ENCODE assay signal across 19 cellular contexts in genomic region chr7:85480666-85481065, GRCh38.
DNase-seq lines count a peak whose midpoint lies in the region; ATAC-seq and TF ChIP-seq lines count a peak whose summit lies in the region.
"Had no signal": no experiment of that assay in that cellular context is flagged by ENCODE, and none has a peak within 500 bp of the region (broad histone marks: within the 10 kb centered on the region; RNA-seq: fewer than 3 reads in every experiment).

No MANE protein-coding gene starts in this region.

- no peaks in the 10 kb centered on the region for H3K9me3 ChIP-seq in GM23248 (ENCODE audit: low read depth)
- H3K9me3 ChIP-seq in mesenchymal stem cell (ENCODE audit: control insufficient read depth, low read length): no peaks in the 10 kb centered on the region

- no peak overlapping the region for H3K4me3 ChIP-seq in GM23248
- H3K4me3 ChIP-seq in mesenchymal stem cell (ENCODE audit: insufficient read depth in 1 of 2, low read depth in 1 of 2, low read length in 2 of 2): no peak overlapping the region

- H4K91ac ChIP-seq in mesenchymal stem cell (ENCODE audit: low read length): no peak overlapping the region

- H3K4me2 ChIP-seq in GM23248 (ENCODE audit: unreplicated experiment): peak overlapping the region; percentile 32
- H3K4me2 ChIP-seq in mesenchymal stem cell (ENCODE audit: low read length, poor library complexity, severe bottlenecking): no peak overlapping the region

- H2AK5ac ChIP-seq in mesenchymal stem cell (ENCODE audit: low read length, severe bottlenecking): no peak overlapping the region

- H3K27me3 ChIP-seq in GM23248 (replicated peaks; ENCODE audit: insufficient read depth): no peaks in the 10 kb centered on the region
- H3K27me3 ChIP-seq in mesenchymal stem cell (ENCODE audit: control insufficient read depth in 1 of 2, insufficient read depth in 1 of 2, low read length in 2 of 2): no peaks in the 10 kb centered on the region

- 19 to 26% methylated on average over 1 of the region's 1 CpG for WGBS in GM23248 (ENCODE audit: low coverage in 1 of 2, low lambda C conversion rate in 2 of 2, missing lambda C conversion rate in 2 of 2), 2 experiments
- 100% methylated on average over 1 of the region's 1 CpG for WGBS in mesenchymal stem cell

- H3K14ac ChIP-seq in mesenchymal stem cell (ENCODE audit: low read length in 2 of 2): no peak overlapping the region

- no peak overlapping the region for H2AFZ ChIP-seq in GM23248
- H2AFZ ChIP-seq in mesenchymal stem cell (ENCODE audit: low read depth, low read length): no peak overlapping the region

- H2BK5ac ChIP-seq in mesenchymal stem cell (ENCODE audit: low read depth, low read length, poor library complexity, severe bottlenecking): no peak overlapping the region

- H2BK15ac ChIP-seq in mesenchymal stem cell (ENCODE audit: low read depth, poor library complexity, severe bottlenecking): no peak overlapping the region

- H4K8ac ChIP-seq in mesenchymal stem cell (ENCODE audit: low read length): no peak overlapping the region

- no peak overlapping the region for H3K4ac ChIP-seq in mesenchymal stem cell (ENCODE audit: low read depth in 1 of 2, low read length in 2 of 2)

- H2BK120ac ChIP-seq in mesenchymal stem cell (ENCODE audit: low read depth, low read length): no peak overlapping the region

- H3K4me1 ChIP-seq in GM23248 (ENCODE audit: insufficient read depth) (peaks cover 28% of the 10 kb centered on the region), mesenchymal stem cell (ENCODE audit: control insufficient read depth, insufficient read depth, low read depth, low read length) (no peaks in the 10 kb centered on the region)

- ATAC-seq in SK-N-SH treated with all-trans-retinoic acid at 6 μM for 48 hours: peak; percentile 38
- ATAC-seq: HCT116 had no signal

- DNase-seq in NCI-H748 (lab: John Stamatoyannopoulos, UW; ENCODE audit: unreplicated experiment) (peak; percentile 11), NCI-H748 treated with DMSO at 0.1 percent for 48 hours (lab: John Stamatoyannopoulos, UW) (no peak), GM23248 (no peak), mesenchymal stem cell (no peak), NCI-H226 (no peak), OCI-M1 (lab: John Stamatoyannopoulos, UW) (no peak)
- DNase-seq: 8988T; C1 segment of cervical spinal cord; CD4-positive, CD25-positive, alpha-beta regulatory T cell; CD8-positive, alpha-beta memory T cell; COR-L47; DMS 273 treated with DMSO at 0.1 percent for 48 hours; DMS53; DND-41; GOT3; H7 had no signal

- H3F3A ChIP-seq in GM23248 (ENCODE audit: insufficient read depth): peaks cover 17% of the 10 kb centered on the region; the same call in 1 of the 2 replicates

- no peak overlapping the region for H2BK12ac ChIP-seq in mesenchymal stem cell (ENCODE audit: low read length in 2 of 2)

- no peaks in the 10 kb centered on the region for H3K79me1 ChIP-seq in mesenchymal stem cell (replicated peaks; ENCODE audit: low read length, poor library complexity, severe bottlenecking)

- H3K36me3 ChIP-seq in GM23248 (ENCODE audit: low read depth) (no peaks in the 10 kb centered on the region), mesenchymal stem cell (ENCODE audit: control insufficient read depth in 1 of 2, insufficient read depth in 2 of 2, low read depth in 1 of 2, low read length in 2 of 2) (no peaks in the 10 kb centered on the region)

- no peak overlapping the region for H3K18ac ChIP-seq in mesenchymal stem cell (ENCODE audit: low read depth in 1 of 2, low read length in 2 of 2)

- H4K20me1 ChIP-seq in GM23248 (ENCODE audit: insufficient read depth): no peaks in the 10 kb centered on the region

- no peaks in the 10 kb centered on the region for H3K79me2 ChIP-seq in GM23248 (ENCODE audit: insufficient read depth)

- H3K23ac ChIP-seq in mesenchymal stem cell (ENCODE audit: low read length in 2 of 2): no peak overlapping the region

- H3K9ac ChIP-seq in GM23248 (no peak overlapping the region), mesenchymal stem cell (ENCODE audit: low read length) (peak overlapping the region; percentile 18)

- H3K27ac ChIP-seq in GM23248 (0 out of 2 replicates have a peak overlapping the region, but pooled peaks have one; percentile 31), mesenchymal stem cell (ENCODE audit: low read length, poor library complexity, severe bottlenecking) (no peak overlapping the region)
- H3K27ac ChIP-seq: HL-60 had no signal

- no peaks in the 10 kb centered on the region for H3K9me2 ChIP-seq in GM23248 (ENCODE audit: insufficient read depth)

- in situ Hi-C loops in GM23248 (cut with MboI): no loop called here

TF ChIP-seq in SK-N-SH treated with all-trans-retinoic acid at 6 μM for 48 hours, 23 proteins besides CTCF, POLR2A, EP300 and RAD21:
- TF ChIP-seq ZFP30 (CRISPR knock-in tag; IDR thresholded peaks at IDR 0.05) (no peak), SNAI2 (CRISPR knock-in tag; IDR thresholded peaks at IDR 0.05) (no peak), RARB (CRISPR knock-in tag; IDR thresholded peaks at IDR 0.05) (no peak), ESRRG (CRISPR knock-in tag; IDR thresholded peaks at IDR 0.05) (no peak), ISL1 (CRISPR knock-in tag; IDR thresholded peaks at IDR 0.05) (no peak), TOX (CRISPR knock-in tag; IDR thresholded peaks at IDR 0.05; ENCODE audit: borderline replicate concordance) (no peak), BACH2 (CRISPR knock-in tag; IDR thresholded peaks at IDR 0.05; ENCODE audit: borderline replicate concordance) (no peak), ZFP3 (CRISPR knock-in tag; IDR thresholded peaks at IDR 0.05) (no peak), ZC3H10 (CRISPR knock-in tag; IDR thresholded peaks at IDR 0.05) (no peak), ARNTL (CRISPR knock-in tag; IDR thresholded peaks at IDR 0.05; ENCODE audit: borderline replicate concordance, low read depth) (no peak), POU6F1 (CRISPR knock-in tag; IDR thresholded peaks at IDR 0.05; ENCODE audit: borderline replicate concordance, low read depth) (no peak), CSDC2 (CRISPR knock-in tag; IDR thresholded peaks at IDR 0.05) (no peak), PATZ1 (CRISPR knock-in tag; IDR thresholded peaks at IDR 0.05; ENCODE audit: borderline replicate concordance) (no peak), CSRNP3 (CRISPR knock-in tag; IDR thresholded peaks at IDR 0.05) (no peak), PPARA (CRISPR knock-in tag; IDR thresholded peaks at IDR 0.05; ENCODE audit: borderline replicate concordance) (no peak), ZNF565 (CRISPR knock-in tag; conservative IDR thresholded peaks at IDR 0.05; ENCODE audit: low read depth) (no peak)
